Comparison of ENCODE assay signal across 12 cellular contexts in the genomic region with DNA sequence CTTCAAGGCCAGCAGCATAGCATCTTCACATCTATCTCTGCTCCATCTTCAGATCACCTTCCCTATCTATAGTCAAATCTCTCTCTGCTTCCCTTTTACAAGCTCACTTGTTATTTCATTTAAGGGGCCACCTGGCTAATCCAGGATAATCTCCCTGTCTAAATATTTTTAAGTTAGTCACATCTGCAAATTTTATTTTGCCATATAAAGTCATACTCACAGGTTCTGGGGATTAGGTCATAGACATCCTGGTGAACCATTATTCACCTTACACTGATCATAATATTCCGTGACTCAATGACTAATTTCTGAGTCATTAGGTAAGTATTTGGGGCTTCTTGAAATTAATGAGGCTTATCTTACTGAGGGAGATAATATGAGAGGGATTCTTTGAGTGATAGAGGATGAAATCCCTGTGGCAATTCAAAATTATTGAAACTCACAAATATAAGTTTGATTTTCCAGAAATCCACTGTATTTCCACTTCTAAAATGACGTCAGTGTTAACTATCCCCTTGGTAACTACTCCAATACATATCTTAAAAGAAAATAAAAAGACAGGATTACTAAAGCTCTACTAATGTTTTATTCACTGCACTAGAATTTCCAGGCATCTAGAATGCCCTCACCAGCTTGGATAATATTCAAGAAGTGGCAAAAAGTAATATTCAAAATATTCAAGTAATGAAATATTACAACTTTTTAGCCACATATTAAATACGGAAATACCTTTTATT.
DNase-seq lines count a peak whose midpoint lies in the region; ATAC-seq, FAIRE-seq and TF ChIP-seq lines count a peak whose summit lies in the region.
"Had no signal": no experiment of that assay in that cellular context is flagged by ENCODE, and none has a peak within 500 bp of the region (broad histone marks: within the 10 kb centered on the region; RNA-seq: fewer than 3 reads in every experiment).

No MANE protein-coding gene starts in this region.

- TF ChIP-seq CTCF in Panc1 (IDR thresholded peaks at IDR 0.05) = no peak
- TF ChIP-seq CTCF in epithelial cell of esophagus (IDR thresholded peaks at IDR 0.05; ENCODE audit: insufficient read depth, low read depth, low read length, missing control alignments) = no peak

- H3K4me3 Mint-ChIP-seq in activated T-cell treated with anti-CD3 and anti-CD28 coated beads, Interleukin-2, amount 50 U/mL, for 24 hours = no peak overlapping the region
- no peak overlapping the region for H3K4me3 Mint-ChIP-seq in stimulated activated effector memory CD8-positive, alpha-beta T cell treated with anti-CD3 and anti-CD28 coated beads, Interleukin-12 subunit alpha, Interleukin-12 subunit beta, amount 100 ng/mL, for 72 hours
- H3K4me3 Mint-ChIP-seq: brain; stimulated activated memory B cell treated with anti-CD40 and anti-IgM and Interleukin-4, amounts not matched to agents 10 μg/mL and 1 μg/mL and 100 μg/mL, for 72 hours had no signal

- in situ Hi-C loops in Panc1 (cut with HindIII; ENCODE audit: low pct_unique_long_range_greater_than_20kb, low sequenced_read_pairs) = no loop called here

- no peak for ATAC-seq in Panc1
- peak; percentile 74 for ATAC-seq in stimulated activated effector memory CD8-positive, alpha-beta T cell treated with anti-CD3 and anti-CD28 coated beads, Interleukin-12 subunit alpha, Interleukin-12 subunit beta, amount 100 ng/mL, for 72 hours
- ATAC-seq in HG03457 (IDR thresholded peaks at IDR 0.05; ENCODE audit: unreplicated experiment) = no peak
- ATAC-seq: stimulated activated memory B cell treated with anti-CD40 and anti-IgM and Interleukin-4, amounts not matched to agents 10 μg/mL and 1 μg/mL and 100 μg/mL, for 72 hours had no signal

- CTCF ChIA-PET in Panc1 (lab: Charles Lee) = no interaction called here

- peak overlapping the region; percentile 60 for H3K27ac Mint-ChIP-seq in activated T-cell treated with anti-CD3 and anti-CD28 coated beads, Interleukin-2, amount 50 U/mL, for 24 hours
- H3K27ac Mint-ChIP-seq in stimulated activated effector memory CD8-positive, alpha-beta T cell treated with anti-CD3 and anti-CD28 coated beads, Interleukin-12 subunit alpha, Interleukin-12 subunit beta, amount 100 ng/mL, for 72 hours = no peak overlapping the region
- H3K27ac Mint-ChIP-seq: brain; stimulated activated memory B cell treated with anti-CD40 and anti-IgM and Interleukin-4, amounts not matched to agents 10 μg/mL and 1 μg/mL and 100 μg/mL, for 72 hours had no signal

- no peaks in the 10 kb centered on the region for H3K36me3 Mint-ChIP-seq in activated T-cell treated with anti-CD3 and anti-CD28 coated beads, Interleukin-2, amount 50 U/mL, for 24 hours (ENCODE audit: low read depth)
- no peaks in the 10 kb centered on the region for H3K36me3 Mint-ChIP-seq in stimulated activated effector memory CD8-positive, alpha-beta T cell treated with anti-CD3 and anti-CD28 coated beads, Interleukin-12 subunit alpha, Interleukin-12 subunit beta, amount 100 ng/mL, for 72 hours
- H3K36me3 Mint-ChIP-seq: brain; stimulated activated memory B cell treated with anti-CD40 and anti-IgM and Interleukin-4, amounts not matched to agents 10 μg/mL and 1 μg/mL and 100 μg/mL, for 72 hours had no signal

- POLR2A ChIA-PET in Panc1 (lab: Charles Lee) = interaction anchor here (0.6 kb wide), 1 partner anchor 8 kb away, joined by 3 read pairs; no protein-coding TSS in a partner anchor

- intact Hi-C loops in Panc1 (cut with micrococcal nuclease; ENCODE audit: unreplicated experiment) = no loop called here

- peaks cover 44% of the 10 kb centered on the region for H3K4me1 Mint-ChIP-seq in activated T-cell treated with anti-CD3 and anti-CD28 coated beads, Interleukin-2, amount 50 U/mL, for 24 hours (ENCODE audit: low read depth)
- peaks cover 18% of the 10 kb centered on the region for H3K4me1 Mint-ChIP-seq in stimulated activated effector memory CD8-positive, alpha-beta T cell treated with anti-CD3 and anti-CD28 coated beads, Interleukin-12 subunit alpha, Interleukin-12 subunit beta, amount 100 ng/mL, for 72 hours
- H3K4me1 Mint-ChIP-seq: brain; stimulated activated memory B cell treated with anti-CD40 and anti-IgM and Interleukin-4, amounts not matched to agents 10 μg/mL and 1 μg/mL and 100 μg/mL, for 72 hours had no signal

- DNase-seq in activated T-cell treated with anti-CD3 and anti-CD28 coated beads, Interleukin-2, amount 50 U/mL, for 24 hours = no peak
- no peak for DNase-seq in activated T-cell treated with anti-CD3 and anti-CD28 coated beads, Interleukin-2, amount 50 U/mL, for 48 hours
- DNase-seq in Panc1 (ENCODE audit: low read depth, low spot score) (peak; percentile 2), epithelial cell of esophagus (ENCODE audit: low read depth) (peak; percentile 93), GM19239 (ENCODE audit: insufficient read length, low spot score) (no peak), UCSD-AML1 (lab: John Stamatoyannopoulos, UW; ENCODE audit: unreplicated experiment) (no peak)
- no peak for DNase-seq in stimulated activated effector memory CD8-positive, alpha-beta T cell treated with anti-CD3 and anti-CD28 coated beads, Interleukin-12 subunit alpha, Interleukin-12 subunit beta, amount 100 ng/mL, for 72 hours (ENCODE audit: low spot score in 2 of 2)
- DNase-seq: AML-193; stimulated activated CD4-positive, alpha-beta T cell treated with anti-CD3 and anti-CD28 coated beads, Interleukin-12 subunit alpha, Interleukin-12 subunit beta, amount 100 ng/mL, for 4 hours had no signal

- no peaks in the 10 kb centered on the region for H3K4me1 ChIP-seq in Panc1 (ENCODE audit: control insufficient read depth, insufficient read depth, low read length)

- H3K27me3 ChIP-seq in Panc1 (ENCODE audit: control insufficient read depth, insufficient read depth, low read length) = no peaks in the 10 kb centered on the region

- no peaks in the 10 kb centered on the region for H3K9me3 ChIP-seq in Panc1 (ENCODE audit: control insufficient read depth, insufficient read depth, low read depth, low read length)

- BruUV-seq in Panc1 (replicated peaks; lab: Mats Ljungman, UMichigan) = no TSS peak

- no peak overlapping the region for H3K27ac ChIP-seq in Panc1 (ENCODE audit: low read length)

- H3K9me3 Mint-ChIP-seq in activated T-cell treated with anti-CD3 and anti-CD28 coated beads, Interleukin-2, amount 50 U/mL, for 24 hours = peaks cover 5% of the 10 kb centered on the region
- peaks cover under 1% of the 10 kb centered on the region for H3K9me3 Mint-ChIP-seq in stimulated activated effector memory CD8-positive, alpha-beta T cell treated with anti-CD3 and anti-CD28 coated beads, Interleukin-12 subunit alpha, Interleukin-12 subunit beta, amount 100 ng/mL, for 72 hours

- H3K36me3 ChIP-seq in Panc1 (ENCODE audit: control insufficient read depth, insufficient read depth, low read length) = no peaks in the 10 kb centered on the region

- FAIRE-seq in GM19239 (lab: Jason Lieb, UNC) = no peak

- H3K4me3 ChIP-seq in Panc1 (ENCODE audit: low read depth in 2 of 2, low read length in 2 of 2) (no peak overlapping the region), epithelial cell of esophagus (ENCODE audit: low read length) (no peak overlapping the region)

- H3K27me3 Mint-ChIP-seq in activated T-cell treated with anti-CD3 and anti-CD28 coated beads, Interleukin-2, amount 50 U/mL, for 24 hours = no peaks in the 10 kb centered on the region
- H3K27me3 Mint-ChIP-seq: stimulated activated memory B cell treated with anti-CD40 and anti-IgM and Interleukin-4, amounts not matched to agents 10 μg/mL and 1 μg/mL and 100 μg/mL, for 72 hours had no signal

Comparison
In these comparisons a context has a peak if more than half of its experiments do, and no peak if none do; other contexts are left out.
1. DNase-seq: peak in Panc1 (single experiment) and epithelial cell of esophagus (single experiment); none in activated T-cell treated with anti-CD3 and anti-CD28 coated beads, Interleukin-2, amount 50 U/mL, for 24 hours (single experiment), activated T-cell treated with anti-CD3 and anti-CD28 coated beads, Interleukin-2, amount 50 U/mL, for 48 hours (0 of 2), stimulated activated effector memory CD8-positive, alpha-beta T cell treated with anti-CD3 and anti-CD28 coated beads, Interleukin-12 subunit alpha, Interleukin-12 subunit beta, amount 100 ng/mL, for 72 hours (0 of 2), GM19239 (single experiment) and UCSD-AML1 (single experiment).